Comparison of ENCODE assay signal across 2 cellular contexts in genomic region chr9:130845254-130845653, GRCh38.
A peak's percentile ranks its signal among the peaks of the same experiment; 100 is the strongest.
TF ChIP-seq lines count a peak whose summit lies in the region.

No MANE protein-coding gene starts in this region.

TF ChIP-seq in GM23338, 12 proteins besides CTCF, POLR2A, EP300 and RAD21:
- no peak for TF ChIP-seq EZH2phosphoT487 (IDR thresholded peaks at IDR 0.05; ENCODE audit: unreplicated experiment)
- TF ChIP-seq JUNB (IDR thresholded peaks at IDR 0.05; ENCODE audit: unreplicated experiment): no peak
- TF ChIP-seq ZNF331 (CRISPR knock-in tag; IDR thresholded peaks at IDR 0.05; ENCODE audit: low read depth): no peak
- no peak for TF ChIP-seq ETS1 (IDR thresholded peaks at IDR 0.05)
- TF ChIP-seq ZNF462 (CRISPR knock-in tag; IDR thresholded peaks at IDR 0.05): no peak
- TF ChIP-seq EZH2 (IDR thresholded peaks at IDR 0.05; ENCODE audit: low read depth, unreplicated experiment): no peak
- no peak for TF ChIP-seq NANOG (IDR thresholded peaks at IDR 0.05; ENCODE audit: borderline replicate concordance)
- no peak for TF ChIP-seq STAT1 (IDR thresholded peaks at IDR 0.05; ENCODE audit: unreplicated experiment)
- no peak for TF ChIP-seq CREB1 (CRISPR knock-in tag; IDR thresholded peaks at IDR 0.05; ENCODE audit: low read depth)
- TF ChIP-seq POLR2AphosphoS5 (IDR thresholded peaks at IDR 0.05; ENCODE audit: low read depth): no peak
- TF ChIP-seq REST (IDR thresholded peaks at IDR 0.05; ENCODE audit: unreplicated experiment): no peak
- TF ChIP-seq ZNF114 (CRISPR knock-in tag; IDR thresholded peaks at IDR 0.05): no peak

TF ChIP-seq in K562, 482 proteins besides CTCF, POLR2A, EP300 and RAD21:
- no peak for TF ChIP-seq ZNF592 (IDR thresholded peaks at IDR 0.05)
- no peak for TF ChIP-seq FOXK2 (conservative IDR thresholded peaks at IDR 0.05 in 1 of 2, IDR thresholded peaks at IDR 0.05 in 1 of 2; ENCODE audit: low read depth in 2 of 2)
- no peak for TF ChIP-seq ZNF282 (CRISPR knock-in tag; IDR thresholded peaks at IDR 0.05)
- TF ChIP-seq YBX1 (IDR thresholded peaks at IDR 0.05): no peak
- TF ChIP-seq SIN3B (IDR thresholded peaks at IDR 0.05; ENCODE audit: low read depth): no peak
- TF ChIP-seq STAT6 (CRISPR knock-in tag; IDR thresholded peaks at IDR 0.05): peak; percentile 35; the same call in 1 of the 2 replicates
- TF ChIP-seq TAF7 (tag; IDR thresholded peaks at IDR 0.05): no peak
- no peak for TF ChIP-seq FOSL1 (tag; conservative IDR thresholded peaks at IDR 0.05)
- TF ChIP-seq TARDBP (IDR thresholded peaks at IDR 0.05): no peak
- TF ChIP-seq SNIP1 (IDR thresholded peaks at IDR 0.05; ENCODE audit: low read depth): no peak
- TF ChIP-seq HBP1 (CRISPR knock-in tag; IDR thresholded peaks at IDR 0.05): no peak
- no peak for TF ChIP-seq FOXK1 (CRISPR knock-in tag; IDR thresholded peaks at IDR 0.05; ENCODE audit: borderline replicate concordance)
- TF ChIP-seq ATF3 (IDR thresholded peaks at IDR 0.05): no peak
- TF ChIP-seq ATF3 (CRISPR knock-in tag; conservative IDR thresholded peaks at IDR 0.05): peak; percentile 37; the same call in 1 of the 2 replicates
- TF ChIP-seq U2AF2 (optimal IDR thresholded peaks at IDR 0.05; ENCODE audit: low read depth, low read length): no peak
- TF ChIP-seq NR4A1 (CRISPR knock-in tag; IDR thresholded peaks at IDR 0.05): no peak
- no peak for TF ChIP-seq NR4A1 (tag; IDR thresholded peaks at IDR 0.05)
- TF ChIP-seq XRCC3 (IDR thresholded peaks at IDR 0.05): no peak
- no peak for TF ChIP-seq ZMIZ1 (IDR thresholded peaks at IDR 0.05; ENCODE audit: low read depth in 2 of 2, low read length in 2 of 2)
- no peak for TF ChIP-seq HIVEP1 (CRISPR knock-in tag; IDR thresholded peaks at IDR 0.05)
